ENCODE assay signal across 2 cellular contexts in the genomic region with DNA sequence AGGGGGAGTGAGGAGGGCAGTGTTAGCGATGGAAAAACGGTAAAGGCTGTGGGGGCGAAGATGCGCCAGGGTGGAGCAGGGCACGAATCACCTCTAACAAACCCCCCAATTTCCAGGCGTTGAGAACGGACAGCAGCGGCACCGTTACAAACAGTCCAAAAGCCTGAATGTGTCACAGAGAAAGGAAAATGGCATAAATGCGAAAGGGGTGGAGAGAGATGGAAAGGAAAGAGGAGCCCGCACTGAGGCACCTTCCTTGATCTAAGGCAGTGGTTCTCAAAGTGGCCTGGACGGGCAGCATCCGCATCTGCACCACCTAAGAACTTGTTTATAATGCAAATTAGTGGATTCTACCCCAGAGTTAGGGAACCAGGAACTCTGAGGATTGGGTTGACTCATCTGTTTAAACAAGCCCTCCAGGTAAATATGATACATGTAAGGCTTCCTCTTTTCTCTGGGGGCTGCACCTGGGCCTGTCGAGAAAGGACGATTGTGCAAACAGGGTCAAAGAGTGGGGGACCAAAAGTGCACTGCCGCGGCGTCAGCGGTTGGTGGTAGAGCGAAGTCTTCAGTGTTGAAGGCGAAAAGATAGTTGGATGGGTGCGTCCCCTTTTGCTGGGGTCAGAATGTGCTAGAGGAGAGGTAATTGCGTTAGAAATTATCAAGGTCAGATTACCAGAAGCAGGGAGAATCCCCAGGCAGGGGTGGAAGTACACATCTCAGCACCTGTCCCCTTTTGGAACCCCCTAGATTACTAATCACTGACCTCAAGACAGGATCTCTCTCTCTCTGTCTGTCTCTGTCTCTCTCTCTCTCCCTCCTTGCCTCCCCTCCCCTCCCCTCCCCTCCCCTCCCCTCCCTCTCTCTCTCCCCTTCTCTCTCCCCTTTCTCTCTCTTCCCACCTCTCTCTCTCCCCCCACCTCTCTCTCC.
TF ChIP-seq lines count a peak whose summit lies in the region.

No MANE protein-coding gene starts in this region.

TF ChIP-seq in SK-N-SH, 30 proteins besides CTCF, POLR2A, EP300 and RAD21 (continued from another document):
- TF ChIP-seq, protein P1, sequence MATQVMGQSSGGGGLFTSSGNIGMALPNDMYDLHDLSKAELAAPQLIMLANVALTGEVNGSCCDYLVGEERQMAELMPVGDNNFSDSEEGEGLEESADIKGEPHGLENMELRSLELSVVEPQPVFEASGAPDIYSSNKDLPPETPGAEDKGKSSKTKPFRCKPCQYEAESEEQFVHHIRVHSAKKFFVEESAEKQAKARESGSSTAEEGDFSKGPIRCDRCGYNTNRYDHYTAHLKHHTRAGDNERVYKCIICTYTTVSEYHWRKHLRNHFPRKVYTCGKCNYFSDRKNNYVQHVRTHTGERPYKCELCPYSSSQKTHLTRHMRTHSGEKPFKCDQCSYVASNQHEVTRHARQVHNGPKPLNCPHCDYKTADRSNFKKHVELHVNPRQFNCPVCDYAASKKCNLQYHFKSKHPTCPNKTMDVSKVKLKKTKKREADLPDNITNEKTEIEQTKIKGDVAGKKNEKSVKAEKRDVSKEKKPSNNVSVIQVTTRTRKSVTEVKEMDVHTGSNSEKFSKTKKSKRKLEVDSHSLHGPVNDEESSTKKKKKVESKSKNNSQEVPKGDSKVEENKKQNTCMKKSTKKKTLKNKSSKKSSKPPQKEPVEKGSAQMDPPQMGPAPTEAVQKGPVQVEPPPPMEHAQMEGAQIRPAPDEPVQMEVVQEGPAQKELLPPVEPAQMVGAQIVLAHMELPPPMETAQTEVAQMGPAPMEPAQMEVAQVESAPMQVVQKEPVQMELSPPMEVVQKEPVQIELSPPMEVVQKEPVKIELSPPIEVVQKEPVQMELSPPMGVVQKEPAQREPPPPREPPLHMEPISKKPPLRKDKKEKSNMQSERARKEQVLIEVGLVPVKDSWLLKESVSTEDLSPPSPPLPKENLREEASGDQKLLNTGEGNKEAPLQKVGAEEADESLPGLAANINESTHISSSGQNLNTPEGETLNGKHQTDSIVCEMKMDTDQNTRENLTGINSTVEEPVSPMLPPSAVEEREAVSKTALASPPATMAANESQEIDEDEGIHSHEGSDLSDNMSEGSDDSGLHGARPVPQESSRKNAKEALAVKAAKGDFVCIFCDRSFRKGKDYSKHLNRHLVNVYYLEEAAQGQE (IDR thresholded peaks at IDR 0.05; ENCODE audit: low read depth, low read length), result no peak
- TF ChIP-seq TAF1 (IDR thresholded peaks at IDR 0.05; ENCODE audit: borderline replicate concordance, low read depth, low read length), result no peak
TF ChIP-seq in SK-N-SH: peak in this region for 0.

TF ChIP-seq in SK-N-SH treated with all-trans-retinoic acid at 6 μM for 48 hours, 23 proteins besides CTCF, POLR2A, EP300 and RAD21 (continued from another document):
- no peak for TF ChIP-seq CSRNP3 (CRISPR knock-in tag; IDR thresholded peaks at IDR 0.05)
- TF ChIP-seq ZFP30 (CRISPR knock-in tag; IDR thresholded peaks at IDR 0.05), result no peak
- TF ChIP-seq ISL1 (CRISPR knock-in tag; IDR thresholded peaks at IDR 0.05), result no peak
- TF ChIP-seq SNAI2 (CRISPR knock-in tag; IDR thresholded peaks at IDR 0.05), result no peak
- no peak for TF ChIP-seq ZFP3 (CRISPR knock-in tag; IDR thresholded peaks at IDR 0.05)
- no peak for TF ChIP-seq ESRRG (CRISPR knock-in tag; IDR thresholded peaks at IDR 0.05)
- no peak for TF ChIP-seq ZNF70 (CRISPR knock-in tag; IDR thresholded peaks at IDR 0.05)
- TF ChIP-seq BACH2 (CRISPR knock-in tag; IDR thresholded peaks at IDR 0.05; ENCODE audit: borderline replicate concordance), result no peak
- no peak for TF ChIP-seq TCF4 (CRISPR knock-in tag; IDR thresholded peaks at IDR 0.05; ENCODE audit: borderline replicate concordance)
